10 cellular contexts compared by ENCODE assay signal in the genomic region with DNA sequence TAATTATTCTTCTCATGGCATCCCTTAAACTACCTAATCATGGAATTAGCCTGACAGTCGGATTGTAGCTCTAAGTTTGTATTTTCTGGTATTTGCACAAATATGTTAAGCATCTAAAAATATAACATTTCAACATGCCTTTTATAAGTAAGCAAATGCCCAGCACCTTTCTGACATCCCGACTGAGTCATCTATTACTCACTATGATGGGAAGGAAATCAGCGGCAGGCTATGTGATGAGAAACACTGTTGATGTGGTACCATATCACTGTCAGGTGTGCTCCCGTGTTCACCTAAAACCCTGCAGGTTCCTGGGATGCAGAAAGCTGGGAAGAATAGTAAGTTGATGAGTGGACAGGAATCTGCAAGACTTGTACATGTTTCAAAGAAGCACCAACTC.
DNase-seq lines count a peak whose midpoint lies in the region; ATAC-seq and TF ChIP-seq lines count a peak whose summit lies in the region.
"Had no signal": no experiment of that assay in that cellular context is flagged by ENCODE, and none has a peak within 500 bp of the region (broad histone marks: within the 10 kb centered on the region; RNA-seq: fewer than 3 reads in every experiment).

No MANE protein-coding gene starts in this region.

- H3K27ac ChIP-seq in RWPE2 (ENCODE audit: poor library complexity, severe bottlenecking) (peak overlapping the region; percentile 33), adrenal gland (no peak overlapping the region)
- H3K27ac ChIP-seq: WERI-Rb-1 had no signal

- H3K4me2 ChIP-seq in skeletal muscle satellite cell (ENCODE audit: low read length) = peak overlapping the region; percentile 26

- no peaks in the 10 kb centered on the region for H3K36me3 ChIP-seq in RWPE2 (ENCODE audit: low read depth)
- no peaks in the 10 kb centered on the region for H3K36me3 ChIP-seq in skeletal muscle satellite cell (ENCODE audit: insufficient read depth, low read length)
- no peaks in the 10 kb centered on the region for H3K36me3 ChIP-seq in adrenal gland (replicated peaks in 1 of 2)
- H3K36me3 ChIP-seq: WERI-Rb-1 had no signal

- intact Hi-C loops in adrenal gland (cut with DNase I) = no loop called here

- no peak overlapping the region for H3K4me3 ChIP-seq in RWPE2 (ENCODE audit: severe bottlenecking)
- no peak overlapping the region for H3K4me3 ChIP-seq in skeletal muscle satellite cell (ENCODE audit: low read length)
- H3K4me3 ChIP-seq in adrenal gland = no peak overlapping the region

- TF ChIP-seq CTCF in RWPE2 (IDR thresholded peaks at IDR 0.05; ENCODE audit: poor library complexity, severe bottlenecking) = no peak
- TF ChIP-seq CTCF in adrenal gland (IDR thresholded peaks at IDR 0.05) = no peak

- peak; percentile 98 for ATAC-seq in RWPE2 (ENCODE audit: low read depth)
- ATAC-seq: right cardiac atrium had no signal

- H3K9ac ChIP-seq in skeletal muscle satellite cell (ENCODE audit: low read depth, low read length) = no peak overlapping the region

- no peaks in the 10 kb centered on the region for H3K27me3 ChIP-seq in RWPE2 (ENCODE audit: insufficient read depth, poor library complexity, severe bottlenecking)
- no peaks in the 10 kb centered on the region for H3K27me3 ChIP-seq in skeletal muscle satellite cell (ENCODE audit: control insufficient read depth, insufficient read depth, low read length)
- no peaks in the 10 kb centered on the region for H3K27me3 ChIP-seq in adrenal gland

- no peaks in the 10 kb centered on the region for H3K9me3 ChIP-seq in RWPE2 (ENCODE audit: severe bottlenecking)
- no peaks in the 10 kb centered on the region for H3K9me3 ChIP-seq in skeletal muscle satellite cell (replicated peaks; ENCODE audit: low read length)
- H3K9me3 ChIP-seq in adrenal gland (replicated peaks in 1 of 3) = no peaks in the 10 kb centered on the region

- H3K4me1 ChIP-seq in RWPE2 (ENCODE audit: insufficient read depth, poor library complexity, severe bottlenecking) (peaks cover 13% of the 10 kb centered on the region), skeletal muscle satellite cell (ENCODE audit: control insufficient read depth, insufficient read depth, low read length) (peaks cover 25% of the 10 kb centered on the region), adrenal gland (replicated peaks in 1 of 2) (no peaks in the 10 kb centered on the region)

- DNase-seq in H4 (ENCODE audit: low spot score) = peak; percentile 15
- peak; percentile 68 for DNase-seq in RWPE2 (ENCODE audit: low spot score)
- DNase-seq in fibroblast of gingiva (ENCODE audit: low read depth) = peak; percentile 59
- no peak for DNase-seq in adrenal gland
- no peak for DNase-seq in effector CD8-positive, alpha-beta T cell (lab: John Stamatoyannopoulos, UW)
- no peak for DNase-seq in NCI-H2107 (lab: John Stamatoyannopoulos, UW)
- DNase-seq: DMS153, WERI-Rb-1 had no signal

- 54 to 69% (median 67%) methylated on average over 4 of the region's 4 CpGs for WGBS in adrenal gland, 4 donors

- TF ChIP-seq POLR2A in adrenal gland (IDR thresholded peaks at IDR 0.05) = no peak

Comparison
In these comparisons a context has a peak if more than half of its experiments do, and no peak if none do; other contexts are left out.
1. DNase-seq: peak in H4 (single experiment), RWPE2 (single experiment) and fibroblast of gingiva (single experiment); none in adrenal gland (0 of 7), effector CD8-positive, alpha-beta T cell (single experiment) and NCI-H2107 (single experiment).